ENCODE assay signal across 9 cellular contexts in genomic region chr7:66630529-66630928, GRCh38. TPM values are rescaled to one million over a fixed set of nuclear protein-coding genes. Genes with fewer than 3 reads are reported as not detected.
DNase-seq lines count a peak whose midpoint lies in the region; ATAC-seq and TF ChIP-seq lines count a peak whose summit lies in the region.
"Had no signal": no experiment of that assay in that cellular context is flagged by ENCODE, and none has a peak within 500 bp of the region (broad histone marks: within the 10 kb centered on the region; RNA-seq: fewer than 3 reads in every experiment).

No MANE protein-coding gene starts in this region.

- 0 out of 2 replicates have a peak, but pooled peaks cover 2% of the 10 kb centered on the region for H3K4me1 ChIP-seq in HEK293 (ENCODE audit: control insufficient read depth, insufficient read depth, low read length)
- peaks cover 60% of the 10 kb centered on the region for H3K4me1 ChIP-seq in OCI-LY1 (ENCODE audit: insufficient read depth, low read length, severe bottlenecking)
- peaks cover 32% of the 10 kb centered on the region for H3K4me1 ChIP-seq in osteoblast (ENCODE audit: insufficient read depth, low read length)

- H3K27me3 ChIP-seq in OCI-LY1 (ENCODE audit: insufficient read depth, low read length): no peaks in the 10 kb centered on the region
- no peaks in the 10 kb centered on the region for H3K27me3 ChIP-seq in osteoblast (ENCODE audit: insufficient read depth, low read length)

- H3K27ac Mint-ChIP-seq in brain: peak overlapping the region in 3 of 5 experiments; percentile 38 to 93 (median 82)
- H3K27ac Mint-ChIP-seq: activated naive CD4-positive, alpha-beta T cell treated with anti-CD3 and anti-CD28 coated beads for 36 hours had no signal

- CTCF ChIA-PET in HEK293 (lab: Yijun Ruan, JAX): no interaction called here

- H3K9ac ChIP-seq in OCI-LY1 (ENCODE audit: low read length): no peak overlapping the region

- no peak for TF ChIP-seq CTCF in HEK293 (tag by site-specific recombination; IDR thresholded peaks at IDR 0.05)
- TF ChIP-seq CTCF in OCI-LY1 (IDR thresholded peaks at IDR 0.05; ENCODE audit: low read length): no peak
- no peak for TF ChIP-seq CTCF in brain (conservative IDR thresholded peaks at IDR 0.05)
- no peak for TF ChIP-seq CTCF in osteoblast (IDR thresholded peaks at IDR 0.05; ENCODE audit: extremely low read depth, low read depth, low read length)

- H2AFZ ChIP-seq in OCI-LY1 (ENCODE audit: low read length) (no peak overlapping the region), osteoblast (ENCODE audit: low read length) (no peak overlapping the region)

- H3K9me3 ChIP-seq in HEK293 (ENCODE audit: control insufficient read depth, insufficient read depth, low read depth, low read length) (no peaks in the 10 kb centered on the region), OCI-LY1 (ENCODE audit: low read length) (no peaks in the 10 kb centered on the region), osteoblast (ENCODE audit: low read depth, low read length) (no peaks in the 10 kb centered on the region)

- peak overlapping the region; percentile 85 to 94 (median 89) for H3K4me3 Mint-ChIP-seq in brain

- H3K36me3 ChIP-seq in HEK293 (ENCODE audit: control insufficient read depth in 2 of 2, insufficient read depth in 1 of 2, low read length in 2 of 2) (peaks cover 0 to 3% of the 10 kb centered on the region in 2 experiments; a peak in 1 of 3 replicates), OCI-LY1 (ENCODE audit: insufficient read depth, low read length) (peaks cover 7% of the 10 kb centered on the region; the same call in 1 of the 2 replicates), osteoblast (ENCODE audit: insufficient read depth, low read length) (peaks cover 14% of the 10 kb centered on the region)

- no peaks in the 10 kb centered on the region for H3K9me2 ChIP-seq in OCI-LY1 (ENCODE audit: low read depth, low read length)

- no peak for ATAC-seq in HG03520 (IDR thresholded peaks at IDR 0.05; ENCODE audit: unreplicated experiment)

- H3K4me1 Mint-ChIP-seq in brain: peaks cover 30% of the 10 kb centered on the region

- H3K27me3 Mint-ChIP-seq in brain: peaks cover 13% of the 10 kb centered on the region

- DNase-seq in osteoblast (ENCODE audit: insufficient read length, low spot score, missing footprints): peak; percentile 70
- DNase-seq in NCI-H1930 (lab: John Stamatoyannopoulos, UW): no peak
- no peak for DNase-seq in islet precursor cell
- DNase-seq: activated naive CD4-positive, alpha-beta T cell treated with anti-CD3 and anti-CD28 coated beads for 36 hours; DMS 273 treated with DMSO at 0.1 percent for 48 hours had no signal

- H3K79me2 ChIP-seq in OCI-LY1 (ENCODE audit: insufficient read depth, low read length) (no peaks in the 10 kb centered on the region), osteoblast (ENCODE audit: insufficient read depth, low read length) (peaks cover 37% of the 10 kb centered on the region)

- peaks cover 38% of the 10 kb centered on the region for H3K36me3 Mint-ChIP-seq in brain

- H3F3A ChIP-seq in OCI-LY1 (ENCODE audit: insufficient read depth, low read length): peaks cover 7% of the 10 kb centered on the region; the same call in 1 of the 2 replicates

- H4K20me1 ChIP-seq in OCI-LY1 (ENCODE audit: insufficient read depth, low read length) (no peaks in the 10 kb centered on the region), osteoblast (ENCODE audit: insufficient read depth, low read length) (no peaks in the 10 kb centered on the region)

- no peak overlapping the region for H3K27ac ChIP-seq in HEK293 (ENCODE audit: extremely low read depth, low read depth, low read length)
- peak overlapping the region; percentile 67 for H3K27ac ChIP-seq in OCI-LY1 (ENCODE audit: low read depth, low read length, poor library complexity, severe bottlenecking)
- no peak overlapping the region for H3K27ac ChIP-seq in osteoblast (ENCODE audit: low read depth, low read length)

- peaks cover 0 to 6% (median 0%) of the 10 kb centered on the region in 5 experiments for H3K9me3 Mint-ChIP-seq in brain
- H3K9me3 Mint-ChIP-seq: activated naive CD4-positive, alpha-beta T cell treated with anti-CD3 and anti-CD28 coated beads for 36 hours had no signal

- no peak overlapping the region for H3K4me3 ChIP-seq in HEK293 (ENCODE audit: low read depth, low read length)
- H3K4me3 ChIP-seq in OCI-LY1 (ENCODE audit: low read depth, low read length, poor library complexity, severe bottlenecking): peak overlapping the region; percentile 71
- H3K4me3 ChIP-seq in osteoblast (ENCODE audit: insufficient read depth, low read length): no peak overlapping the region

- peak overlapping the region; percentile 41; the same call in 1 of the 2 replicates for H3K4me2 ChIP-seq in OCI-LY1 (ENCODE audit: low read length)
- H3K4me2 ChIP-seq in osteoblast (ENCODE audit: insufficient read depth, low read length): no peak overlapping the region

- POLR2A ChIA-PET in HEK293 (lab: Yijun Ruan, JAX): interaction anchor here (0.7 kb wide), 2 partner anchors 23 to 110 kb away, joined by 3 read pairs; partner anchors contain the start of gene RABGEF1

TF ChIP-seq in HEK293, 187 proteins besides CTCF, POLR2A, EP300 and RAD21:
- TF ChIP-seq ZNF169 (tag by site-specific recombination; IDR thresholded peaks at IDR 0.05): no peak
- peak; percentile 80 for TF ChIP-seq ZNF214 (tag by site-specific recombination; IDR thresholded peaks at IDR 0.05; ENCODE audit: borderline replicate concordance)

RNA-seq across cellular contexts. Expression of gene KCTD7, which starts 1.8 kb away (rescaled TPM):
- polyA plus RNA-seq in brain (ENCODE audit: insufficient read depth, low read depth, low replicate concordance): 21.5 TPM
- 14.8 and 17.7 TPM in 2 replicates for total RNA-seq in osteoblast
